7 cellular contexts compared by ENCODE assay signal in the genomic region with DNA sequence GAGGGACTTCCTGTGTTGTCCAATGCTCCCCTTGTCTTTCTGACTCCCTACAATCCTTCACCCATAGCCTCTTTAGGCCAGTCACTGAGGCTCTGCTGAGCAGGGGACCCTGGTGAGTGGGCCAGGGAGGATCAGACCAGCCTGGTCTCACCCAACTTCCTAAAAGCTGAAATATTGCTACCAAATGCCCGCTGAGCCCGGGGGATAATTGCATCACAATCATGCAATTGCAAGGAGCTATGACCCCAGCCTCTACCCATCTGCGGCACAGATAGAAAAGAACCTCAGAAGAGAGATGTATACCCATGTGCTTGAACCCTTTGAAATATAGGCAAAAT. TPM values are rescaled to one million over a fixed set of nuclear protein-coding genes. Genes with fewer than 3 reads are reported as not detected.
DNase-seq lines count a peak whose midpoint lies in the region; ATAC-seq and TF ChIP-seq lines count a peak whose summit lies in the region.

No MANE protein-coding gene starts in this region.

- peak overlapping the region; percentile 87 to 98 for H3K27ac Mint-ChIP-seq in stimulated activated naive CD8-positive, alpha-beta T cell treated with anti-CD3 and anti-CD28 coated beads, Interleukin-15, amount 100 ng/mL, for 72 hours

- H3K9me3 Mint-ChIP-seq in stimulated activated naive CD8-positive, alpha-beta T cell treated with anti-CD3 and anti-CD28 coated beads, Interleukin-15, amount 100 ng/mL, for 72 hours: peaks cover 0 to 4% of the 10 kb centered on the region in 2 donors

- no peak overlapping the region for H3K9ac ChIP-seq in iPS-18a (ENCODE audit: low read length)

- H3K4me1 Mint-ChIP-seq in stimulated activated naive CD8-positive, alpha-beta T cell treated with anti-CD3 and anti-CD28 coated beads, Interleukin-15, amount 100 ng/mL, for 72 hours: peaks cover 81% of the 10 kb centered on the region

- peaks cover 29% of the 10 kb centered on the region for H3K27me3 ChIP-seq in iPS-18a (ENCODE audit: control insufficient read depth, insufficient read depth, low read length)

- H3K4me3 ChIP-seq in iPS-18a (ENCODE audit: low read length): peak overlapping the region; percentile 86

- no peaks in the 10 kb centered on the region for H3K9me3 ChIP-seq in iPS-18a (ENCODE audit: control insufficient read depth, low read depth, low read length)

- TF ChIP-seq CTCF in VCaP (conservative IDR thresholded peaks at IDR 0.05): no peak

- DNase-seq in stimulated activated naive CD8-positive, alpha-beta T cell treated with anti-CD3 and anti-CD28 coated beads, Interleukin-15, amount 100 ng/mL, for 72 hours: no peak
- DNase-seq in stimulated activated CD4-positive, alpha-beta T cell treated with anti-CD3 and anti-CD28 coated beads, Interleukin-2, amount 100 ng/mL, for 24 hours: no peak
- DNase-seq in cerebellum (ENCODE audit: low spot score): no peak
- no peak for DNase-seq in HCEC 1CT

- H3K36me3 ChIP-seq in iPS-18a (ENCODE audit: control insufficient read depth, low read depth, low read length): no peaks in the 10 kb centered on the region

- H3K4me1 ChIP-seq in iPS-18a (ENCODE audit: control insufficient read depth, low read depth, low read length): peaks cover 3% of the 10 kb centered on the region

- H3K4me3 Mint-ChIP-seq in stimulated activated naive CD8-positive, alpha-beta T cell treated with anti-CD3 and anti-CD28 coated beads, Interleukin-15, amount 100 ng/mL, for 72 hours: peak overlapping the region; percentile 94 to 97

- ATAC-seq in HG02588 (IDR thresholded peaks at IDR 0.05; ENCODE audit: unreplicated experiment): peak; percentile 0
- ATAC-seq in stimulated activated naive CD8-positive, alpha-beta T cell treated with anti-CD3 and anti-CD28 coated beads, Interleukin-15, amount 100 ng/mL, for 72 hours: no peak

- H3K27me3 Mint-ChIP-seq in stimulated activated naive CD8-positive, alpha-beta T cell treated with anti-CD3 and anti-CD28 coated beads, Interleukin-15, amount 100 ng/mL, for 72 hours: no peaks in the 10 kb centered on the region

- H3K27ac ChIP-seq in VCaP: peak overlapping the region; percentile 67; the same call in 1 of the 2 replicates
- H3K27ac ChIP-seq in iPS-18a (ENCODE audit: low read length): no peak overlapping the region

RNA-seq across cellular contexts. Expression of a gene that starts 3.7 kb away (rescaled TPM):
- total RNA-seq in cerebellum: 7.3 TPM
